9 cellular contexts compared by ENCODE assay signal in genomic region chr5:76822105-76822731, GRCh38. TPM values are rescaled to one million over a fixed set of nuclear protein-coding genes. Genes with fewer than 3 reads are reported as not detected.
DNase-seq lines count a peak whose midpoint lies in the region; ATAC-seq, FAIRE-seq and TF ChIP-seq lines count a peak whose summit lies in the region.
"Not testable (repeated sequence)": the region's sequence is repeated elsewhere in the genome, so short reads cannot be mapped to it uniquely, and the experiment has no call there.
"Had no signal": no experiment of that assay in that cellular context is flagged by ENCODE, and none has a peak within 500 bp of the region (broad histone marks: within the 10 kb centered on the region; RNA-seq: fewer than 3 reads in every experiment).

No MANE protein-coding gene starts in this region.

- not testable (repeated sequence) for H2AFZ ChIP-seq in PC-3 (ENCODE audit: low read length)

- FAIRE-seq in A549 (lab: Jason Lieb, UNC) = not testable (repeated sequence)

- TF ChIP-seq POLR2A in A549 (IDR thresholded peaks at IDR 0.05; ENCODE audit: low read length); body of pancreas (IDR thresholded peaks at IDR 0.05); right lobe of liver (IDR thresholded peaks at IDR 0.05); transverse colon (IDR thresholded peaks at IDR 0.05): not testable (repeated sequence)

- DNase-seq in A549 (ENCODE audit: low read depth in 1 of 2, low spot score in 1 of 2); PC-3; body of pancreas; transverse colon: not testable (repeated sequence)
- DNase-seq in kidney tubule cell (ENCODE audit: low spot score) (peak; percentile 30), right lobe of liver (peak in 1 of 3 donors; percentile 65)

- H3K36me3 ChIP-seq in PC-3 (ENCODE audit: low read depth, low read length) = peaks cover 19% of the 10 kb centered on the region
- H3K36me3 ChIP-seq in body of pancreas (replicated peaks in 1 of 2; ENCODE audit: insufficient read depth in 1 of 2, low read depth in 2 of 2); right lobe of liver; mucosa of rectum (ENCODE audit: control insufficient read depth in 2 of 2, insufficient read depth in 2 of 2, low read length in 2 of 2); transverse colon: not testable (repeated sequence)

- H3K27ac ChIP-seq in A549 (peak overlapping the region; percentile 83 to 94), PC-3 (ENCODE audit: low read length) (0 out of 2 replicates have a peak overlapping the region, but pooled peaks have one; percentile 9), VCaP (peak overlapping the region; percentile 76), body of pancreas (peak overlapping the region in 3 of 4 donors; percentile 1 to 54 (median 51)), right lobe of liver (peak overlapping the region in 1 of 3 donors; percentile 58), mucosa of rectum (ENCODE audit: low read depth in 2 of 2, low read length in 2 of 2) (peak overlapping the region; percentile 19 to 65), transverse colon (peak overlapping the region; percentile 60 to 93 (median 88))

- not testable (repeated sequence) for TF ChIP-seq RAD21 in A549 (conservative IDR thresholded peaks at IDR 0.05 in 1 of 2, IDR thresholded peaks at IDR 0.05 in 1 of 2)

- CTCF ChIA-PET in A549 (lab: Yijun Ruan, JAX) = interaction anchor here (1.0 to 2.1 kb wide), 5 partner anchors 15 to 255 kb away, joined by 3 to 7 read pairs (median 4); no protein-coding TSS in a partner anchor
- CTCF ChIA-PET in PC-3 (lab: Charles Lee) = not testable (repeated sequence)

- ATAC-seq in A549, PC-3, body of pancreas: not testable (repeated sequence)
- peak; percentile 26 to 60 (median 42) for ATAC-seq in right lobe of liver

- H4K20me1 ChIP-seq in PC-3 (ENCODE audit: low read length) = peaks cover 71% of the 10 kb centered on the region

- POLR2A ChIA-PET in A549 (lab: Yijun Ruan, JAX) = interaction anchor here (1.2 to 11.4 kb wide), 2 partner anchors 16 to 26 kb away, joined by 3 to 218 read pairs; no protein-coding TSS in a partner anchor
- POLR2A ChIA-PET in PC-3 (lab: Charles Lee; ENCODE audit: unreplicated experiment) = not testable (repeated sequence)

- not testable (repeated sequence) for TF ChIP-seq CTCF in A549 (IDR thresholded peaks at IDR 0.05); PC-3 (conservative IDR thresholded peaks at IDR 0.05; ENCODE audit: low read depth, low read length); VCaP (conservative IDR thresholded peaks at IDR 0.05); body of pancreas (IDR thresholded peaks at IDR 0.05); right lobe of liver (IDR thresholded peaks at IDR 0.05); transverse colon (IDR thresholded peaks at IDR 0.05)

- not testable (repeated sequence) for H3K27me3 ChIP-seq in PC-3 (ENCODE audit: low read length); body of pancreas; right lobe of liver; mucosa of rectum (ENCODE audit: control insufficient read depth in 2 of 2, insufficient read depth in 2 of 2, low read length in 2 of 2)
- peaks cover 20% of the 10 kb centered on the region for H3K27me3 ChIP-seq in transverse colon

- H3K79me2 ChIP-seq in PC-3 (ENCODE audit: low read length) = peaks cover 86% of the 10 kb centered on the region

- H3F3A ChIP-seq in PC-3 (ENCODE audit: low read length, unreplicated experiment) = not testable (repeated sequence)

- H3K4me1 ChIP-seq in A549 (peaks cover 67% of the 10 kb centered on the region), PC-3 (ENCODE audit: insufficient read depth, low read length) (peaks cover 35% of the 10 kb centered on the region), body of pancreas (peaks cover 16% of the 10 kb centered on the region), right lobe of liver (peaks cover 0 to 18% (median 7%) of the 10 kb centered on the region in 4 donors), mucosa of rectum (ENCODE audit: control insufficient read depth in 2 of 2, insufficient read depth in 2 of 2, low read length in 2 of 2) (peaks cover 18 to 35% of the 10 kb centered on the region in 2 donors), transverse colon (peaks cover 0 to 46% (median 35%) of the 10 kb centered on the region in 4 donors)

- not testable (repeated sequence) for TF ChIP-seq EP300 in A549 (IDR thresholded peaks at IDR 0.05); transverse colon (IDR thresholded peaks at IDR 0.05; ENCODE audit: low read depth)

- peak overlapping the region; percentile 87 for H3K4me2 ChIP-seq in A549
- H3K4me2 ChIP-seq in PC-3 (ENCODE audit: low read length) = peak overlapping the region; percentile 88

- not testable (repeated sequence) for BruUV-seq in PC-3 (replicated peaks; lab: Mats Ljungman, UMichigan)

- intact Hi-C loops in PC-3 (cut with micrococcal nuclease) = loop anchor here (5.0 kb wide), 1 partner anchor 220 kb away; no protein-coding TSS in a partner anchor
- intact Hi-C loops in body of pancreas (cut with DNase I); right lobe of liver (cut with DNase I); transverse colon (cut with DNase I; ENCODE audit: low total_unique reads): not testable (repeated sequence)

- H3K9me3 ChIP-seq in A549; PC-3 (ENCODE audit: low read length); body of pancreas; right lobe of liver; mucosa of rectum (ENCODE audit: control insufficient read depth in 2 of 2, low read length in 2 of 2); transverse colon: not testable (repeated sequence)

- H3K9ac ChIP-seq in PC-3 (ENCODE audit: low read length); mucosa of rectum (ENCODE audit: low read depth in 1 of 2, low read length in 2 of 2): not testable (repeated sequence)

- H3K4me3 ChIP-seq in A549 (0 out of 3 replicates have a peak overlapping the region, but pooled peaks have one; percentile 5), PC-3 (ENCODE audit: low read length) (peak overlapping the region; percentile 79), mucosa of rectum (ENCODE audit: low read length in 2 of 2) (peak overlapping the region; percentile 5 to 23), transverse colon (peak overlapping the region in 1 of 4 donors; percentile 83)
- H3K4me3 ChIP-seq in body of pancreas, right lobe of liver: not testable (repeated sequence)

- H3K9me2 ChIP-seq in PC-3 (replicated peaks; ENCODE audit: low read length) = not testable (repeated sequence)

- 40% methylated on average over 7 of the region's 7 CpGs for WGBS in A549 (ENCODE audit: missing lambda C conversion rate)
- 61 to 66% methylated on average over 7 of the region's 7 CpGs for WGBS in body of pancreas, 2 donors
- 46% methylated on average over 7 of the region's 7 CpGs for whole genome bisulfite sequencing in right lobe of liver (ENCODE audit: insufficient coverage, low coverage, low lambda C conversion rate, missing lambda C conversion rate)
- 48% methylated on average over 7 of the region's 7 CpGs; no CpG with 5 or more reads in 1 of the 2 donors for WGBS in transverse colon (ENCODE audit: low coverage in 1 of 2), 2 donors

- in situ Hi-C loops in transverse colon (cut with MboI; ENCODE audit: low pct_ligation_motif_present in 1 of 4, low pct_unique_long_range_greater_than_20kb in 1 of 4, low sequenced_read_pairs in 3 of 4) = not testable (repeated sequence)

TF ChIP-seq in A549, 52 proteins besides CTCF, POLR2A, EP300 and RAD21:
- TF ChIP-seq JUN (IDR thresholded peaks at IDR 0.05) (0 out of 5 replicates have a peak, but pooled peaks of 1 of the 2 experiments have one; percentile 26), CEBPB (IDR thresholded peaks at IDR 0.05) (peak in 1 of 2 experiments; percentile 66; a peak in 2 of 4 replicates), FOSB (CRISPR knock-in tag; IDR thresholded peaks at IDR 0.05) (0 out of 2 replicates have a peak, but pooled peaks have one; percentile 31), GATA3 (IDR thresholded peaks at IDR 0.05; ENCODE audit: borderline replicate concordance) (peak; percentile 63; the same call in 1 of the 2 replicates)
- TF ChIP-seq, protein P1, sequence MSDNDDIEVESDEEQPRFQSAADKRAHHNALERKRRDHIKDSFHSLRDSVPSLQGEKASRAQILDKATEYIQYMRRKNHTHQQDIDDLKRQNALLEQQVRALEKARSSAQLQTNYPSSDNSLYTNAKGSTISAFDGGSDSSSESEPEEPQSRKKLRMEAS (IDR thresholded peaks at IDR 0.05) = 0 out of 2 replicates have a peak, but pooled peaks have one; percentile 27
TF ChIP-seq in A549: peak in this region for 5; not testable (repeated sequence) for 47.

RNA-seq across cellular contexts. Expression of gene F2RL1, which starts 3.4 kb away (rescaled TPM):
- 226 and 328 TPM in 2 replicates for polyA plus RNA-seq in A549 (2011; rRNA removed)
- 44.4 and 70.1 TPM in 2 replicates for polyA plus RNA-seq in A549 (2012; cell fraction: cytosol; rRNA removed)
- 25.0 and 35.5 TPM in 2 replicates for polyA plus RNA-seq in A549 (2012; cell fraction: nucleus; rRNA removed)
- polyA plus RNA-seq in A549 (2017; fragmentation: RNase III; extraction: RNeasy Plus Mini Kit Qiagen cat#74134 plus additional on column Dnase treatment) = 50.7 to 88.7 TPM (median 73.1 TPM) in 3 replicates
- 228 and 243 TPM in 2 replicates for polyA minus RNA-seq in A549 (2011; rRNA and poly(A)+ RNA removed)
- 163 and 167 TPM in 2 replicates for total RNA-seq in PC-3 (2014; rRNA removed)
- 10 to 100 TPM; 17.5 to 20.2 TPM for total RNA-seq in body of pancreas
- 10 to 100 TPM in 4 of 6 experiments, 1 to 10 TPM in 2; 2.6 to 17.0 (median 11.6) TPM for total RNA-seq in right lobe of liver
- total RNA-seq in transverse colon = 100 to 1,000 TPM in 2 of 4 donors, 10 to 100 TPM in 2; 38.8 to 209 (median 92.1) TPM

RNA-seq across cellular contexts. Expression of gene S100Z, which starts 27.6 kb away (rescaled TPM):
- not detected in 2 replicates for polyA plus RNA-seq in A549 (2011; rRNA removed)
- polyA plus RNA-seq in A549 (2012; cell fraction: cytosol; rRNA removed) = not detected in 2 replicates
- polyA plus RNA-seq in A549 (2012; cell fraction: nucleus; rRNA removed) = not detected in 2 replicates
- not detected in 3 replicates for polyA plus RNA-seq in A549 (2017; fragmentation: RNase III; extraction: RNeasy Plus Mini Kit Qiagen cat#74134 plus additional on column Dnase treatment)
- not detected in 2 replicates for polyA minus RNA-seq in A549 (2011; rRNA and poly(A)+ RNA removed)
- total RNA-seq in PC-3 (2014; rRNA removed) = 0.11 TPM in 1 of 2 replicates, not detected in the other
- total RNA-seq in body of pancreas = not detected
- under 1 TPM in 1 of 6 experiments, not detected in 5; 0.43 TPM for total RNA-seq in right lobe of liver
- total RNA-seq in transverse colon = under 1 TPM in 1 of 4 donors, not detected in 3; 0.80 TPM
- total RNA-seq: GM23248 had no signal
- polyA plus RNA-seq: GM23248 had no signal
